Comparison of ENCODE assay signal across 22 cellular contexts in the genomic region with DNA sequence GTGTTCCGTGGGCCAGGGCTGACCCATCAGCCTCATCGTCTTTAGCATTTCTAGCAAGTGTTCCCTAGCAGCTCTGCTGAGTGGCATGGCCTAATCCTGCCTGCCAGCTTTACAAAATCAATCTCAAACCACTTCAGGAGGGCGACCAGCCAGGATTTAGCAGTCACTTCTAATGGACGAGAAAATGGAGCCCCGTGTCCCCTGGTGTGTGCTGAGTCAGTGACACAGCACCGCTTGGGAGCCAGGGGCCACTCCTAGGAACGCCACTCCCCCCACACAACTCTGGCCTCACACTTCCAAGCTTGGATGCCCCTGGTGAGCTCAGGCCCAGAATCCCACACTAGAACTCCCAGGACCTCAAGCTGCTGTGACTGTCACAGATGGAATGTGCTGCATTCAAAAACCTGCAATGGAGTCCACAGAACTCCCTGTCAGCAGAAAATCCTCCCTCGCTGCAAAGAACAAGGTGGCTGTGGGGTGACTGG.
DNase-seq lines count a peak whose midpoint lies in the region; ATAC-seq, FAIRE-seq and TF ChIP-seq lines count a peak whose summit lies in the region.
"Had no signal": no experiment of that assay in that cellular context is flagged by ENCODE, and none has a peak within 500 bp of the region (broad histone marks: within the 10 kb centered on the region; RNA-seq: fewer than 3 reads in every experiment).

No MANE protein-coding gene starts in this region.

- ATAC-seq in GM18502 (IDR thresholded peaks at IDR 0.05; ENCODE audit: poor library complexity, unreplicated experiment): no peak
- ATAC-seq in sciatic nerve: no peak
- ATAC-seq in stimulated activated naive CD8-positive, alpha-beta T cell treated with anti-CD3 and anti-CD28 coated beads, Interleukin-15, amount 100 ng/mL, for 72 hours: no peak
- ATAC-seq: gastrocnemius medialis, K562, Panc1 had no signal

- no peak overlapping the region for H3K4me3 Mint-ChIP-seq in stimulated activated naive CD8-positive, alpha-beta T cell treated with anti-CD3 and anti-CD28 coated beads, Interleukin-15, amount 100 ng/mL, for 72 hours
- H3K4me3 Mint-ChIP-seq: memory B cell, neural crest cell had no signal

- TF ChIP-seq CTCF in AG10803 (conservative IDR thresholded peaks at IDR 0.05; ENCODE audit: low read length): no peak

- intact Hi-C loops in sciatic nerve (cut with DNase I): no loop called here

- no peak for FAIRE-seq in H54 (lab: Jason Lieb, UNC)
- FAIRE-seq: G401.6, GM12892, K562 had no signal

- no peaks in the 10 kb centered on the region for H3K27me3 Mint-ChIP-seq in stimulated activated naive CD8-positive, alpha-beta T cell treated with anti-CD3 and anti-CD28 coated beads, Interleukin-15, amount 100 ng/mL, for 72 hours
- H3K27me3 Mint-ChIP-seq: memory B cell had no signal

- no peak overlapping the region for H3K4me3 ChIP-seq in AG10803 (ENCODE audit: low read length)
- H3K4me3 ChIP-seq: gastrocnemius medialis, K562, vagina had no signal

- H3K4me1 Mint-ChIP-seq in stimulated activated naive CD8-positive, alpha-beta T cell treated with anti-CD3 and anti-CD28 coated beads, Interleukin-15, amount 100 ng/mL, for 72 hours: peaks cover 44% of the 10 kb centered on the region
- H3K4me1 Mint-ChIP-seq: memory B cell, neural crest cell had no signal

- peaks cover 0 to 6% of the 10 kb centered on the region in 2 donors for H3K9me3 Mint-ChIP-seq in stimulated activated naive CD8-positive, alpha-beta T cell treated with anti-CD3 and anti-CD28 coated beads, Interleukin-15, amount 100 ng/mL, for 72 hours
- H3K9me3 Mint-ChIP-seq: memory B cell had no signal

- peak overlapping the region in 1 of 2 donors; percentile 42 for H3K27ac Mint-ChIP-seq in stimulated activated naive CD8-positive, alpha-beta T cell treated with anti-CD3 and anti-CD28 coated beads, Interleukin-15, amount 100 ng/mL, for 72 hours
- H3K27ac Mint-ChIP-seq: memory B cell had no signal

- no peak for TF ChIP-seq POLR2A in H54 (IDR thresholded peaks at IDR 0.05; ENCODE audit: low read depth, low read length)

- peak; percentile 4 for DNase-seq in AG10803 (ENCODE audit: low read depth)
- DNase-seq in GM03348 (ENCODE audit: low spot score): peak; percentile 29
- peak; percentile 19 for DNase-seq in glomerular visceral epithelial cell (ENCODE audit: extremely low spot score)
- peak; percentile 42 for DNase-seq in myocyte (ENCODE audit: low read depth)
- no peak for DNase-seq in sciatic nerve (ENCODE audit: low spot score)
- DNase-seq in H54 (ENCODE audit: insufficient read length, low spot score): no peak
- DNase-seq in stimulated activated naive CD8-positive, alpha-beta T cell treated with anti-CD3 and anti-CD28 coated beads, Interleukin-15, amount 100 ng/mL, for 72 hours: no peak
- DNase-seq: activated naive CD4-positive, alpha-beta T cell treated with Interleukin-2 at 50 U/mL for 16 hours; COR-L47; cortex of kidney; gastrocnemius medialis; NCI-H69; stimulated activated CD4-positive, alpha-beta T cell treated with anti-CD3 and anti-CD28 coated beads, Interleukin-15, amount 100 ng/mL, for 24 hours; stimulated activated naive CD4-positive, alpha-beta T cell had no signal

Comparison
In these comparisons a context has a peak if more than half of its experiments do, and no peak if none do; other contexts are left out.
1. DNase-seq: peak in AG10803 (single experiment), GM03348 (single experiment), glomerular visceral epithelial cell (single experiment) and myocyte (single experiment); none in sciatic nerve (single experiment), H54 (single experiment) and stimulated activated naive CD8-positive, alpha-beta T cell treated with anti-CD3 and anti-CD28 coated beads, Interleukin-15, amount 100 ng/mL, for 72 hours (0 of 2).